In genomic region chr1:33088119-33088906, GRCh38 we compare ENCODE assay signal across 1 cellular context.
TF ChIP-seq lines count a peak whose summit lies in the region.

No MANE protein-coding gene starts in this region.

TF ChIP-seq in GM12878, 131 proteins besides CTCF, POLR2A, EP300 and RAD21:
- TF ChIP-seq PML (IDR thresholded peaks at IDR 0.05; ENCODE audit: low read length) (no peak), BRCA1 (IDR thresholded peaks at IDR 0.05; ENCODE audit: low read depth, low read length) (no peak), SPI1 (IDR thresholded peaks at IDR 0.05; ENCODE audit: borderline replicate concordance, insufficient read depth, low read depth, low read length) (peak; percentile 67; the same call in 1 of the 2 replicates)
